In the genomic region with DNA sequence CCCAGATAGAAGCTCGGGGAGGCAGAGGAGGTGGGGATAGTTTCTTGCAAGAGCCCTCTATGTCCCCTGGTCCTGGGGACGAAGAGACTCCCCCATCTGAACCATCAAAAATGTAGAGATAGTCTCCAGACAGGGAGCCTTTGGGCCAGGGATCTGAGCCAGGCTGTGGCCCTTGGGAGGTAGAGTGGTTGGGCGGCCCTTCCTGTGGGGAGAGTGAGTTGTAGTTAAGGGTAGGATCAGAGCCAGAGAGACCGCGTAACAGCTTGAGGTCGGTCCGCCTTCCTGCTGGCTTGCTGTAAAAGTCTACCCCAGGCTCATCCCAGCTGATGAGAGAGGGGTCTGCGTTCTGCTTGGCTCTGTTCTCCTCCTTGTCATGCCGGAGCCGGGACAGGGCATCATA, we compare ENCODE assay signal across 19 cellular contexts.
"Had no signal": no experiment of that assay in that cellular context is flagged by ENCODE, and none has a peak within 500 bp of the region (broad histone marks: within the 10 kb centered on the region; RNA-seq: fewer than 3 reads in every experiment).

No MANE protein-coding gene starts in this region.

- H3K9me3 ChIP-seq: psoas muscle had no signal

- H3K4me3 Mint-ChIP-seq: activated naive CD4-positive, alpha-beta T cell treated with anti-CD3 and anti-CD28 coated beads for 36 hours; activated naive CD8-positive, alpha-beta T cell treated with anti-CD3 and anti-CD28 coated beads, Interleukin-2, amount 50 U/mL, for 24 hours; neural crest cell; stimulated activated effector memory CD8-positive, alpha-beta T cell treated with anti-CD3 and anti-CD28 coated beads, Interleukin-12 subunit alpha, Interleukin-12 subunit beta, amount 100 ng/mL, for 72 hours; type B pancreatic cell had no signal

- ATAC-seq: activated naive CD8-positive, alpha-beta T cell treated with anti-CD3 and anti-CD28 coated beads, Interleukin-2, amount 50 U/mL, for 24 hours; left colon; psoas muscle; sciatic nerve; stimulated activated effector memory CD8-positive, alpha-beta T cell treated with anti-CD3 and anti-CD28 coated beads, Interleukin-12 subunit alpha, Interleukin-12 subunit beta, amount 100 ng/mL, for 72 hours had no signal

- H3K27ac Mint-ChIP-seq: activated naive CD4-positive, alpha-beta T cell treated with anti-CD3 and anti-CD28 coated beads for 36 hours; activated naive CD8-positive, alpha-beta T cell treated with anti-CD3 and anti-CD28 coated beads, Interleukin-2, amount 50 U/mL, for 24 hours; activated T-helper 2 cell treated with anti-CD3 and anti-CD28 coated beads, Interferon-gamma antibody, Interleukin-2, Interleukin-4, amounts not matched to agents 10 μg/mL and 5 μg/mL and 100 μg/mL, durations not matched to agents 14 hours and 24 hours and 36 hours; stimulated activated effector memory CD8-positive, alpha-beta T cell treated with anti-CD3 and anti-CD28 coated beads, Interleukin-12 subunit alpha, Interleukin-12 subunit beta, amount 100 ng/mL, for 72 hours; type B pancreatic cell had no signal

- H3K4me3 ChIP-seq: cardiac muscle cell, lung, psoas muscle had no signal

- H3K9me3 Mint-ChIP-seq: activated naive CD4-positive, alpha-beta T cell treated with anti-CD3 and anti-CD28 coated beads for 36 hours; activated naive CD8-positive, alpha-beta T cell treated with anti-CD3 and anti-CD28 coated beads, Interleukin-2, amount 50 U/mL, for 24 hours; activated T-helper 2 cell treated with anti-CD3 and anti-CD28 coated beads, Interferon-gamma antibody, Interleukin-2, Interleukin-4, amounts not matched to agents 10 μg/mL and 5 μg/mL and 100 μg/mL, durations not matched to agents 14 hours and 24 hours and 36 hours; neural crest cell; stimulated activated effector memory CD8-positive, alpha-beta T cell treated with anti-CD3 and anti-CD28 coated beads, Interleukin-12 subunit alpha, Interleukin-12 subunit beta, amount 100 ng/mL, for 72 hours had no signal

- H3K27ac ChIP-seq: cardiac muscle cell, epithelial cell of prostate had no signal

- DNase-seq: activated CD4-positive, alpha-beta T cell treated with anti-CD3 and anti-CD28 coated beads, Interleukin-2, amount 50 U/mL, for 1 hour; activated CD4-positive, CD25-positive, alpha-beta regulatory T cell; activated naive CD4-positive, alpha-beta T cell treated with anti-CD3 and anti-CD28 coated beads for 36 hours; activated naive CD8-positive, alpha-beta T cell treated with anti-CD3 and anti-CD28 coated beads, Interleukin-2, amount 50 U/mL, for 24 hours; effector memory CD4-positive, alpha-beta T cell; foreskin melanocyte; head of caudate nucleus; left colon; midbrain; stimulated activated CD4-positive, alpha-beta T cell treated with anti-CD3 and anti-CD28 coated beads, Interleukin-2, amount 100 ng/mL, for 24 hours had no signal

- H3K27me3 ChIP-seq: cardiac muscle cell had no signal

- H3K36me3 ChIP-seq: cardiac muscle cell had no signal

- H3K27me3 Mint-ChIP-seq: activated naive CD8-positive, alpha-beta T cell treated with anti-CD3 and anti-CD28 coated beads, Interleukin-2, amount 50 U/mL, for 24 hours; type B pancreatic cell had no signal
